8 cellular contexts compared by ENCODE assay signal in genomic region chr11:60914620-60915249, GRCh38. TPM values are rescaled to one million over a fixed set of nuclear protein-coding genes. Genes with fewer than 3 reads are reported as not detected.
A peak's percentile ranks its signal among the peaks of the same experiment; 100 is the strongest.
DNase-seq lines count a peak whose midpoint lies in the region; ATAC-seq and TF ChIP-seq lines count a peak whose summit lies in the region.

No MANE protein-coding gene starts in this region.

- peaks cover 12% of the 10 kb centered on the region for H3K4me1 ChIP-seq in fibroblast of lung (ENCODE audit: control insufficient read depth, extremely low read depth, insufficient read depth, low read length)
- H3K4me1 ChIP-seq in neural progenitor cell = peaks cover 19% of the 10 kb centered on the region

- H3K9me3 Mint-ChIP-seq in neural progenitor cell = no peaks in the 10 kb centered on the region

- H3K27ac ChIP-seq in fibroblast of lung (ENCODE audit: insufficient read depth, low read length) = peak overlapping the region; percentile 88
- H3K27ac ChIP-seq in neural progenitor cell = peak overlapping the region; percentile 49

- peaks cover 31% of the 10 kb centered on the region for H3F3A ChIP-seq in neural progenitor cell (ENCODE audit: low read depth)

- H2AFZ ChIP-seq in fibroblast of lung (ENCODE audit: low read length) (peak overlapping the region; percentile 96), neural progenitor cell (replicated peaks) (no peak overlapping the region)

- H3K27ac Mint-ChIP-seq in neural progenitor cell = peak overlapping the region; percentile 70

- H4K20me1 ChIP-seq in fibroblast of lung (ENCODE audit: control insufficient read depth, extremely low read depth, insufficient read depth, low read length) (no peaks in the 10 kb centered on the region), neural progenitor cell (ENCODE audit: low read depth) (peaks cover 23% of the 10 kb centered on the region)

- H3K9me3 ChIP-seq in fibroblast of lung (ENCODE audit: control insufficient read depth, insufficient read depth, low read depth, low read length) (no peaks in the 10 kb centered on the region), neural progenitor cell (ENCODE audit: low read depth) (no peaks in the 10 kb centered on the region)

- peak overlapping the region; percentile 82 for H3K9ac ChIP-seq in fibroblast of lung (ENCODE audit: insufficient read depth, low read length)
- no peak overlapping the region for H3K9ac ChIP-seq in neural progenitor cell

- H3K4me3 ChIP-seq in fibroblast of lung (replicated peaks in 1 of 4; ENCODE audit: control extremely low read depth in 1 of 4, insufficient read depth in 1 of 4, low read depth in 3 of 4, low read length in 4 of 4) = peak overlapping the region; percentile 78 to 88 (median 84)
- peak overlapping the region; percentile 59 for H3K4me3 ChIP-seq in neural progenitor cell

- H3K36me3 Mint-ChIP-seq in neural progenitor cell = peaks cover 8% of the 10 kb centered on the region

- ATAC-seq in GM19035 (IDR thresholded peaks at IDR 0.05; ENCODE audit: unreplicated experiment) = peak; percentile 4

- peak overlapping the region; percentile 98 for H3K4me3 Mint-ChIP-seq in neural progenitor cell

- H3K27me3 Mint-ChIP-seq in neural progenitor cell (ENCODE audit: insufficient read depth, low read depth) = peaks cover 10% of the 10 kb centered on the region

- in situ Hi-C loops in ACHN (cut with HindIII; ENCODE audit: low pct_ligation_motif_present, low pct_unique_long_range_greater_than_20kb, low sequenced_read_pairs) = no loop called here

- peaks cover 20% of the 10 kb centered on the region for H3K79me2 ChIP-seq in fibroblast of lung (ENCODE audit: control insufficient read depth, insufficient read depth, low read length)
- peaks cover 38% of the 10 kb centered on the region for H3K79me2 ChIP-seq in neural progenitor cell (ENCODE audit: low read depth)

- H3K36me3 ChIP-seq in fibroblast of lung (ENCODE audit: control insufficient read depth, insufficient read depth, low read length) = peaks cover 2% of the 10 kb centered on the region
- no peaks in the 10 kb centered on the region for H3K36me3 ChIP-seq in neural progenitor cell

- TF ChIP-seq CTCF in fibroblast of lung (conservative IDR thresholded peaks at IDR 0.05 in 1 of 2, IDR thresholded peaks at IDR 0.05 in 1 of 2; ENCODE audit: low read depth in 1 of 2, low read length in 2 of 2) (no peak), neural progenitor cell (IDR thresholded peaks at IDR 0.05) (no peak)

- peaks cover 57% of the 10 kb centered on the region for H3K4me1 Mint-ChIP-seq in neural progenitor cell

- H3K27me3 ChIP-seq in fibroblast of lung (ENCODE audit: control insufficient read depth, insufficient read depth, low read length) (peaks cover 14% of the 10 kb centered on the region), neural progenitor cell (peaks cover 21% of the 10 kb centered on the region)

- H3K4me2 ChIP-seq in fibroblast of lung (ENCODE audit: extremely low read depth, insufficient read depth, low read length) (peak overlapping the region; percentile 99), neural progenitor cell (peak overlapping the region; percentile 90)

- DNase-seq in ACHN (peak; percentile 32), Kasumi-1 (lab: John Stamatoyannopoulos, UW) (peak; percentile 7 to 18), fibroblast of lung (ENCODE audit: low read depth in 2 of 2) (peak; percentile 31 to 44), neural progenitor cell (ENCODE audit: low spot score) (peak; percentile 60), NCI-H187 treated with DMSO at 0.1 percent for 48 hours (lab: John Stamatoyannopoulos, UW) (no peak), superior temporal gyrus (ENCODE audit: extremely low spot score) (no peak)
- DNase-seq in activated CD8-positive, alpha-beta memory T cell treated with anti-CD3 and anti-CD28 coated beads, Interleukin-2, amount 50 U/mL, for 48 hours = peak; percentile 76

RNA-seq across cellular contexts. Expression of gene TMEM109, which starts 0.8 kb away (rescaled TPM):
- total RNA-seq in fibroblast of lung (18.7 and 21.5 TPM in 2 replicates), neural progenitor cell (ENCODE audit: low replicate concordance) (22.4 and 23.6 TPM in 2 replicates)
- polyA plus RNA-seq in fibroblast of lung = 34.9 and 42.4 TPM in 2 replicates
- 75.9 and 84.1 TPM in 2 replicates for polyA plus RNA-seq in fibroblast of lung (2012)
- polyA minus RNA-seq in fibroblast of lung (ENCODE audit: low replicate concordance) = 130 and 134 TPM in 2 replicates

RNA-seq across cellular contexts. Expression of gene PRPF19, which starts 8.3 kb away (rescaled TPM):
- total RNA-seq in fibroblast of lung (34.7 and 37.7 TPM in 2 replicates), neural progenitor cell (ENCODE audit: low replicate concordance) (34.5 and 72.7 TPM in 2 replicates)
- 32.6 and 55.6 TPM in 2 replicates for polyA plus RNA-seq in fibroblast of lung
- polyA plus RNA-seq in fibroblast of lung (2012) = 55.0 and 87.5 TPM in 2 replicates
- polyA minus RNA-seq in fibroblast of lung (ENCODE audit: low replicate concordance) = 79.5 and 138 TPM in 2 replicates

RNA-seq across cellular contexts. Expression of gene TMEM132A, which starts 9.5 kb away (rescaled TPM):
- total RNA-seq in fibroblast of lung (13.2 and 20.8 TPM in 2 replicates), neural progenitor cell (ENCODE audit: low replicate concordance) (34.0 and 77.2 TPM in 2 replicates)
- polyA plus RNA-seq in fibroblast of lung = 6.7 and 6.9 TPM in 2 replicates
- 15.5 and 19.7 TPM in 2 replicates for polyA plus RNA-seq in fibroblast of lung (2012)
- polyA minus RNA-seq in fibroblast of lung (ENCODE audit: low replicate concordance) = 9.1 and 12.5 TPM in 2 replicates

RNA-seq across cellular contexts. Expression of gene SLC15A3, which starts 37.2 kb away (rescaled TPM):
- total RNA-seq in fibroblast of lung (19.5 and 29.9 TPM in 2 replicates), neural progenitor cell (ENCODE audit: low replicate concordance) (1.4 and 3.3 TPM in 2 replicates)
- 5.8 and 10.5 TPM in 2 replicates for polyA plus RNA-seq in fibroblast of lung
- polyA plus RNA-seq in fibroblast of lung (2012) = 18.7 and 37.0 TPM in 2 replicates
- 34.8 and 117 TPM in 2 replicates for polyA minus RNA-seq in fibroblast of lung (ENCODE audit: low replicate concordance)

RNA-seq across cellular contexts. Expression of gene ZP1, which starts 47.4 kb away (rescaled TPM):
- total RNA-seq in fibroblast of lung (under 0.01 TPM in 1 of 2 replicates, not detected in the other), neural progenitor cell (ENCODE audit: low replicate concordance) (not detected in 2 replicates)
- polyA plus RNA-seq in fibroblast of lung = 0.62 TPM in 1 of 2 replicates, not detected in the other
- 1.3 TPM in 1 of 2 replicates, not detected in the other for polyA plus RNA-seq in fibroblast of lung (2012)
- not detected in 2 replicates for polyA minus RNA-seq in fibroblast of lung (ENCODE audit: low replicate concordance)

Comparison
In these comparisons a context has a peak if more than half of its experiments do, and no peak if none do; other contexts are left out.
1. DNase-seq: peak in ACHN (single experiment), Kasumi-1 (2 of 2), activated CD8-positive, alpha-beta memory T cell treated with anti-CD3 and anti-CD28 coated beads, Interleukin-2, amount 50 U/mL, for 48 hours (single experiment), fibroblast of lung (2 of 2) and neural progenitor cell (single experiment); none in NCI-H187 treated with DMSO at 0.1 percent for 48 hours (single experiment) and superior temporal gyrus (single experiment).